In the genomic region with DNA sequence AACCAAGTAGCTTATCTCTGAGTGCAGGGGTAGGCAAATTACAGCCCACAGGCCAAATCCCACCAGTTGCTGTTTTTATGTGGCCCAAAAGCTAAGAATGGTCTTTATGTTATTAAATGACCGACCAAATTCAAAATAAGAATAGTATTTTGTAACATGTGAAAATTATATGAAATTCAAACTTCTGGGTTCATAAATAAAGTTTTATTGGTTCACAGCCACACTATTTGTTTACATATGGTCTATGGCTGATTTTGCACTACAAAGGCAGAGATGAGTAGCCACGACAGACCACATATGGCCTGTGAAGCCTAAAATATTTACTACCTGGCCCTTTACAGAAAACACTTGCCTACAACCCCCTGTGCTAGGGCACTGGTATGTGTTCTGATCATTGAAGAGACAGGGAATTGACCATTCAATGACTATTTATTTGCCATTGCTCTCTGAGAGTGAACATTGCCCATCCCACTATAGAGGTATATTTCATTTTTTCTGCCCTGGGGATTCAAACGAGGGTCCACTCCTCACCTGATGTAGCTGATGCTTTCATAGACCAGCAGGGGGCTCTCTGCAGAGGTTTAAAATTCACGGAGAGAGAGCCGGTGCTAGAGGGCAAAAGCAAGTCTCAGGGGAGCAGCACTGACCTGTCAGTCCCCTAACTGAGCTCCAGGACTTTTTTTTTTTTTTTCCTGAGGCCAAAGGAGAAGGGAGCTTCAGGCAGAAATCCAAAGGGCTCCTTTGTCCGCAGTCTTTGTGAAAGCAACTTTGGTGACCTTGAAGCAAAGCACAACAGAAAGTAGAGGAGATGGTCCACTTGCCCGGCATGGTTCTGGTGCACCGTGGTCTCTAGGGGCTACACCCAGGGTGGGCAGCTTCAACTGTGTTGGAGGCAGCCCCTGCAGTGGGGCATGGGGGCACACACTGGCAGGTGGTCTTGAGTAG, we compare ENCODE assay signal across 1 cellular context.
TF ChIP-seq lines count a peak whose summit lies in the region.

No MANE protein-coding gene starts in this region.

TF ChIP-seq in SK-N-SH treated with all-trans-retinoic acid at 6 μM for 48 hours, 23 proteins besides CTCF, POLR2A, EP300 and RAD21 (continued from another document):
- no peak for TF ChIP-seq PATZ1 (CRISPR knock-in tag; IDR thresholded peaks at IDR 0.05; ENCODE audit: borderline replicate concordance)
- no peak for TF ChIP-seq ZFP3 (CRISPR knock-in tag; IDR thresholded peaks at IDR 0.05)
- TF ChIP-seq BACH2 (CRISPR knock-in tag; IDR thresholded peaks at IDR 0.05; ENCODE audit: borderline replicate concordance), result no peak
- no peak for TF ChIP-seq ESRRG (CRISPR knock-in tag; IDR thresholded peaks at IDR 0.05)
- TF ChIP-seq ZFP30 (CRISPR knock-in tag; IDR thresholded peaks at IDR 0.05), result no peak
- no peak for TF ChIP-seq CREB5 (CRISPR knock-in tag; IDR thresholded peaks at IDR 0.05; ENCODE audit: low read depth)
